1 cellular context compared by ENCODE assay signal in the genomic region with DNA sequence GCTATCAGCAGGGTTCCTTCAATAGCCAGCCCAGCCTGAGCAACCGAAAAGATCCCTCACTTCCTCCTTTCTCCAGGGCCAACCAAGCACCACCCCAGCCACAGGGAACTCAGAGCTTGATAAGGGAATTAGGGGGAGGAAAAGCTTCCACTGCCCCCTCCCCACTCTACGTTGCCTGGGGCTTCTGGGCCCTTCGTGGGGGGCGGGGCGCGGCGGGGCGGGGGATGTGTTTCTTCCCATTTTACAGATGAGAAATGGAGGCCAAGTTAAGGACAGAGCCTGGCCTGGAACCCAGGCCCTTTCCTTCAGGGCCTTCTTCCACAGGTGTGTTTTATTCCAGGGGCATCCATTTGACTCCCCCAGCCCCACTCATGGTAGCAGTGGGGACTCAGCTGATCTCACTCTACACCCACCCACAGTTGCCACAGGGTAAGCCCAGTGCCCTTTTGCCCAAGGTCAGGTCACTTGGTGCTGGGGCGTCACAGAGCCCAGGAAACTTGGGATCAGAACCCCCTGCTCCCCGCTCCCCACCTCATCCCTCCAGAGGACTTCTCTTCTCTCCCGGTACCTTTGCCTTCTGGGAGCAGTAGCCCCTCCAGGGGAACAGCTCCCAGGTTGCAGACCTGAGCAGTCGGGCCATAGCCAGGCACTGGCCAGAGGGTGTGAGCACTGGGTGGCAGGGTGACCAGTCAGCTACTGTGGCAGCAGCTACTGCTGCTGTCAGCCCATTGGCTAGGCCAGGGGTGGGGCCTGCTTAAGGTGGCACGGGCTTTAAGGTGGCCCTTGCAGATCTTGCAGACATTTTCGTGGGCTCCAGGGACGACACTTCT.
TF ChIP-seq lines count a peak whose summit lies in the region.

LDHD (minus strand) TSS at position 700 of the 830 bp plus-strand sequence; CDS start at position 640, 60 bp downstream.

TF ChIP-seq in HepG2, 621 proteins besides CTCF, POLR2A, EP300 and RAD21 (continued from another document and continues in another):
- TF ChIP-seq, protein P1, sequence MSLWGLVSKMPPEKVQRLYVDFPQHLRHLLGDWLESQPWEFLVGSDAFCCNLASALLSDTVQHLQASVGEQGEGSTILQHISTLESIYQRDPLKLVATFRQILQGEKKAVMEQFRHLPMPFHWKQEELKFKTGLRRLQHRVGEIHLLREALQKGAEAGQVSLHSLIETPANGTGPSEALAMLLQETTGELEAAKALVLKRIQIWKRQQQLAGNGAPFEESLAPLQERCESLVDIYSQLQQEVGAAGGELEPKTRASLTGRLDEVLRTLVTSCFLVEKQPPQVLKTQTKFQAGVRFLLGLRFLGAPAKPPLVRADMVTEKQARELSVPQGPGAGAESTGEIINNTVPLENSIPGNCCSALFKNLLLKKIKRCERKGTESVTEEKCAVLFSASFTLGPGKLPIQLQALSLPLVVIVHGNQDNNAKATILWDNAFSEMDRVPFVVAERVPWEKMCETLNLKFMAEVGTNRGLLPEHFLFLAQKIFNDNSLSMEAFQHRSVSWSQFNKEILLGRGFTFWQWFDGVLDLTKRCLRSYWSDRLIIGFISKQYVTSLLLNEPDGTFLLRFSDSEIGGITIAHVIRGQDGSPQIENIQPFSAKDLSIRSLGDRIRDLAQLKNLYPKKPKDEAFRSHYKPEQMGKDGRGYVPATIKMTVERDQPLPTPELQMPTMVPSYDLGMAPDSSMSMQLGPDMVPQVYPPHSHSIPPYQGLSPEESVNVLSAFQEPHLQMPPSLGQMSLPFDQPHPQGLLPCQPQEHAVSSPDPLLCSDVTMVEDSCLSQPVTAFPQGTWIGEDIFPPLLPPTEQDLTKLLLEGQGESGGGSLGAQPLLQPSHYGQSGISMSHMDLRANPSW (CRISPR knock-in tag; IDR thresholded peaks at IDR 0.05; ENCODE audit: borderline replicate concordance) = no peak
- TF ChIP-seq, protein P2, sequence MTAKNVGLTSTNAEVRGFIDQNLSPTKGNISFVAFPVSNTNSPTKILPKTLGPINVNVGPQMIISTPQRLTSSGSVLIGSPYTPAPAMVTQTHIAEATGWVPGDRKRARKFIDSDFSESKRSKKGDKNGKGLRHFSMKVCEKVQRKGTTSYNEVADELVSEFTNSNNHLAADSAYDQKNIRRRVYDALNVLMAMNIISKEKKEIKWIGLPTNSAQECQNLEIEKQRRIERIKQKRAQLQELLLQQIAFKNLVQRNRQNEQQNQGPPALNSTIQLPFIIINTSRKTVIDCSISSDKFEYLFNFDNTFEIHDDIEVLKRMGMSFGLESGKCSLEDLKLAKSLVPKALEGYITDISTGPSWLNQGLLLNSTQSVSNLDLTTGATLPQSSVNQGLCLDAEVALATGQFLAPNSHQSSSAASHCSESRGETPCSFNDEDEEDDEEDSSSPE (CRISPR knock-in tag; IDR thresholded peaks at IDR 0.05) = peak; percentile 48; the same call in 1 of the 2 replicates
- TF ChIP-seq SOX13 (IDR thresholded peaks at IDR 0.05) (0 out of 2 replicates have a peak, but pooled peaks have one; percentile 26), SOX13 (CRISPR knock-in tag; conservative IDR thresholded peaks at IDR 0.05 in 1 of 2, IDR thresholded peaks at IDR 0.05 in 1 of 2) (peak in 1 of 2 experiments; percentile 51; a peak in 1 of 4 replicates), AKAP8 (CRISPR knock-in tag; IDR thresholded peaks at IDR 0.05) (no peak), UBTF (CRISPR knock-in tag; IDR thresholded peaks at IDR 0.05) (peak; percentile 66; the same call in 1 of the 2 replicates), THAP11 (CRISPR knock-in tag; IDR thresholded peaks at IDR 0.05) (peak; percentile 82), ZC3H4 (CRISPR knock-in tag; IDR thresholded peaks at IDR 0.05; ENCODE audit: borderline replicate concordance) (no peak), CEBPG (CRISPR knock-in tag; IDR thresholded peaks at IDR 0.05) (0 out of 2 replicates have a peak, but pooled peaks have one; percentile 21), SKI (IDR thresholded peaks at IDR 0.05; ENCODE audit: partially characterized antibody) (no peak), ATRX (CRISPR knock-in tag; IDR thresholded peaks at IDR 0.05; ENCODE audit: borderline replicate concordance) (no peak), ZFAT (CRISPR knock-in tag; conservative IDR thresholded peaks at IDR 0.05) (no peak), RARA (CRISPR knock-in tag; IDR thresholded peaks at IDR 0.05) (0 out of 2 replicates have a peak, but pooled peaks have one; percentile 25), ZNF543 (CRISPR knock-in tag; IDR thresholded peaks at IDR 0.05) (peak; percentile 58; the same call in 1 of the 2 replicates), ZBTB42 (CRISPR knock-in tag; IDR thresholded peaks at IDR 0.05) (no peak), SNAPC2 (CRISPR knock-in tag; IDR thresholded peaks at IDR 0.05) (no peak), NCOA5 (CRISPR knock-in tag; IDR thresholded peaks at IDR 0.05) (no peak), ZNF672 (CRISPR knock-in tag; IDR thresholded peaks at IDR 0.05) (no peak), ZNF878 (CRISPR knock-in tag; IDR thresholded peaks at IDR 0.05) (no peak), ZNF317 (CRISPR knock-in tag; IDR thresholded peaks at IDR 0.05) (no peak), MXI1 (IDR thresholded peaks at IDR 0.05; ENCODE audit: borderline replicate concordance, low read depth, low read length) (peak; percentile 79; the same call in 1 of the 3 replicates), ZNF737 (CRISPR knock-in tag; IDR thresholded peaks at IDR 0.05; ENCODE audit: borderline replicate concordance) (no peak), PAF1 (CRISPR knock-in tag; IDR thresholded peaks at IDR 0.05) (no peak), ZBTB8A (CRISPR knock-in tag; IDR thresholded peaks at IDR 0.05; ENCODE audit: borderline replicate concordance, low read depth) (0 out of 2 replicates have a peak, but pooled peaks have one; percentile 46), CERS6 (CRISPR knock-in tag; IDR thresholded peaks at IDR 0.05) (no peak), NFYB (CRISPR knock-in tag; IDR thresholded peaks at IDR 0.05) (peak; percentile 76), NR2F1 (CRISPR knock-in tag; IDR thresholded peaks at IDR 0.05) (no peak), CREM (IDR thresholded peaks at IDR 0.05) (no peak), CREM (CRISPR knock-in tag; IDR thresholded peaks at IDR 0.05) (no peak)
- TF ChIP-seq, protein P3, sequence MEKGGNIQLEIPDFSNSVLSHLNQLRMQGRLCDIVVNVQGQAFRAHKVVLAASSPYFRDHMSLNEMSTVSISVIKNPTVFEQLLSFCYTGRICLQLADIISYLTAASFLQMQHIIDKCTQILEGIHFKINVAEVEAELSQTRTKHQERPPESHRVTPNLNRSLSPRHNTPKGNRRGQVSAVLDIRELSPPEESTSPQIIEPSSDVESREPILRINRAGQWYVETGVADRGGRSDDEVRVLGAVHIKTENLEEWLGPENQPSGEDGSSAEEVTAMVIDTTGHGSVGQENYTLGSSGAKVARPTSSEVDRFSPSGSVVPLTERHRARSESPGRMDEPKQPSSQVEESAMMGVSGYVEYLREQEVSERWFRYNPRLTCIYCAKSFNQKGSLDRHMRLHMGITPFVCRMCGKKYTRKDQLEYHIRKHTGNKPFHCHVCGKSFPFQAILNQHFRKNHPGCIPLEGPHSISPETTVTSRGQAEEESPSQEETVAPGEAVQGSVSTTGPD (CRISPR knock-in tag; IDR thresholded peaks at IDR 0.05) = no peak
- TF ChIP-seq, protein P4, sequence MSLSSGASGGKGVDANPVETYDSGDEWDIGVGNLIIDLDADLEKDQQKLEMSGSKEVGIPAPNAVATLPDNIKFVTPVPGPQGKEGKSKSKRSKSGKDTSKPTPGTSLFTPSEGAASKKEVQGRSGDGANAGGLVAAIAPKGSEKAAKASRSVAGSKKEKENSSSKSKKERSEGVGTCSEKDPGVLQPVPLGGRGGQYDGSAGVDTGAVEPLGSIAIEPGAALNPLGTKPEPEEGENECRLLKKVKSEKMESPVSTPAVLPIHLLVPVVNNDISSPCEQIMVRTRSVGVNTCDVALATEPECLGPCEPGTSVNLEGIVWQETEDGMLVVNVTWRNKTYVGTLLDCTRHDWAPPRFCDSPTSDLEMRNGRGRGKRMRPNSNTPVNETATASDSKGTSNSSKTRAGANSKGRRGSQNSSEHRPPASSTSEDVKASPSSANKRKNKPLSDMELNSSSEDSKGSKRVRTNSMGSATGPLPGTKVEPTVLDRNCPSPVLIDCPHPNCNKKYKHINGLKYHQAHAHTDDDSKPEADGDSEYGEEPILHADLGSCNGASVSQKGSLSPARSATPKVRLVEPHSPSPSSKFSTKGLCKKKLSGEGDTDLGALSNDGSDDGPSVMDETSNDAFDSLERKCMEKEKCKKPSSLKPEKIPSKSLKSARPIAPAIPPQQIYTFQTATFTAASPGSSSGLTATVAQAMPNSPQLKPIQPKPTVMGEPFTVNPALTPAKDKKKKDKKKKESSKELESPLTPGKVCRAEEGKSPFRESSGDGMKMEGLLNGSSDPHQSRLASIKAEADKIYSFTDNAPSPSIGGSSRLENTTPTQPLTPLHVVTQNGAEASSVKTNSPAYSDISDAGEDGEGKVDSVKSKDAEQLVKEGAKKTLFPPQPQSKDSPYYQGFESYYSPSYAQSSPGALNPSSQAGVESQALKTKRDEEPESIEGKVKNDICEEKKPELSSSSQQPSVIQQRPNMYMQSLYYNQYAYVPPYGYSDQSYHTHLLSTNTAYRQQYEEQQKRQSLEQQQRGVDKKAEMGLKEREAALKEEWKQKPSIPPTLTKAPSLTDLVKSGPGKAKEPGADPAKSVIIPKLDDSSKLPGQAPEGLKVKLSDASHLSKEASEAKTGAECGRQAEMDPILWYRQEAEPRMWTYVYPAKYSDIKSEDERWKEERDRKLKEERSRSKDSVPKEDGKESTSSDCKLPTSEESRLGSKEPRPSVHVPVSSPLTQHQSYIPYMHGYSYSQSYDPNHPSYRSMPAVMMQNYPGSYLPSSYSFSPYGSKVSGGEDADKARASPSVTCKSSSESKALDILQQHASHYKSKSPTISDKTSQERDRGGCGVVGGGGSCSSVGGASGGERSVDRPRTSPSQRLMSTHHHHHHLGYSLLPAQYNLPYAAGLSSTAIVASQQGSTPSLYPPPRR (CRISPR knock-in tag; IDR thresholded peaks at IDR 0.05; ENCODE audit: borderline replicate concordance) = 0 out of 2 replicates have a peak, but pooled peaks have one; percentile 35
- TF ChIP-seq, protein P5, sequence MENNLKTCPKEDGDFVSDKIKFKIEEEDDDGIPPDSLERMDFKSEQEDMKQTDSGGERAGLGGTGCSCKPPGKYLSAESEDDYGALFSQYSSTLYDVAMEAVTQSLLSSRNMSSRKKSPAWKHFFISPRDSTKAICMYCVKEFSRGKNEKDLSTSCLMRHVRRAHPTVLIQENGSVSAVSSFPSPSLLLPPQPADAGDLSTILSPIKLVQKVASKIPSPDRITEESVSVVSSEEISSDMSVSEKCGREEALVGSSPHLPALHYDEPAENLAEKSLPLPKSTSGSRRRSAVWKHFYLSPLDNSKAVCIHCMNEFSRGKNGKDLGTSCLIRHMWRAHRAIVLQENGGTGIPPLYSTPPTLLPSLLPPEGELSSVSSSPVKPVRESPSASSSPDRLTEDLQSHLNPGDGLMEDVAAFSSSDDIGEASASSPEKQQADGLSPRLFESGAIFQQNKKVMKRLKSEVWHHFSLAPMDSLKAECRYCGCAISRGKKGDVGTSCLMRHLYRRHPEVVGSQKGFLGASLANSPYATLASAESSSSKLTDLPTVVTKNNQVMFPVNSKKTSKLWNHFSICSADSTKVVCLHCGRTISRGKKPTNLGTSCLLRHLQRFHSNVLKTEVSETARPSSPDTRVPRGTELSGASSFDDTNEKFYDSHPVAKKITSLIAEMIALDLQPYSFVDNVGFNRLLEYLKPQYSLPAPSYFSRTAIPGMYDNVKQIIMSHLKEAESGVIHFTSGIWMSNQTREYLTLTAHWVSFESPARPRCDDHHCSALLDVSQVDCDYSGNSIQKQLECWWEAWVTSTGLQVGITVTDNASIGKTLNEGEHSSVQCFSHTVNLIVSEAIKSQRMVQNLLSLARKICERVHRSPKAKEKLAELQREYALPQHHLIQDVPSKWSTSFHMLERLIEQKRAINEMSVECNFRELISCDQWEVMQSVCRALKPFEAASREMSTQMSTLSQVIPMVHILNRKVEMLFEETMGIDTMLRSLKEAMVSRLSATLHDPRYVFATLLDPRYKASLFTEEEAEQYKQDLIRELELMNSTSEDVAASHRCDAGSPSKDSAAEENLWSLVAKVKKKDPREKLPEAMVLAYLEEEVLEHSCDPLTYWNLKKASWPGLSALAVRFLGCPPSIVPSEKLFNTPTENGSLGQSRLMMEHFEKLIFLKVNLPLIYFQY (CRISPR knock-in tag; IDR thresholded peaks at IDR 0.05; ENCODE audit: borderline replicate concordance) = no peak
- TF ChIP-seq, protein P6, sequence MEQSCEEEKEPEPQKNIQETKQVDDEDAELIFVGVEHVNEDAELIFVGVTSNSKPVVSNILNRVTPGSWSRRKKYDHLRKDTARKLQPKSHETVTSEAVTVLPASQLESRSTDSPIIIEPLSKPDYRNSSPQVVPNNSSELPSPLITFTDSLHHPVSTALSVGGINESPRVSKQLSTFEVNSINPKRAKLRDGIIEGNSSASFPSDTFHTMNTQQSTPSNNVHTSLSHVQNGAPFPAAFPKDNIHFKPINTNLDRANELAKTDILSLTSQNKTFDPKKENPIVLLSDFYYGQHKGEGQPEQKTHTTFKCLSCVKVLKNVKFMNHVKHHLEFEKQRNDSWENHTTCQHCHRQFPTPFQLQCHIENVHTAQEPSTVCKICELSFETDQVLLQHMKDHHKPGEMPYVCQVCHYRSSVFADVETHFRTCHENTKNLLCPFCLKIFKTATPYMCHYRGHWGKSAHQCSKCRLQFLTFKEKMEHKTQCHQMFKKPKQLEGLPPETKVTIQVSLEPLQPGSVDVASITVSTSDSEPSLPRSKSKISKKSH (CRISPR knock-in tag; IDR thresholded peaks at IDR 0.05; ENCODE audit: borderline replicate concordance) = peak; percentile 79; the same call in 1 of the 2 replicates
